1 cellular context compared by ENCODE assay signal in the genomic region with DNA sequence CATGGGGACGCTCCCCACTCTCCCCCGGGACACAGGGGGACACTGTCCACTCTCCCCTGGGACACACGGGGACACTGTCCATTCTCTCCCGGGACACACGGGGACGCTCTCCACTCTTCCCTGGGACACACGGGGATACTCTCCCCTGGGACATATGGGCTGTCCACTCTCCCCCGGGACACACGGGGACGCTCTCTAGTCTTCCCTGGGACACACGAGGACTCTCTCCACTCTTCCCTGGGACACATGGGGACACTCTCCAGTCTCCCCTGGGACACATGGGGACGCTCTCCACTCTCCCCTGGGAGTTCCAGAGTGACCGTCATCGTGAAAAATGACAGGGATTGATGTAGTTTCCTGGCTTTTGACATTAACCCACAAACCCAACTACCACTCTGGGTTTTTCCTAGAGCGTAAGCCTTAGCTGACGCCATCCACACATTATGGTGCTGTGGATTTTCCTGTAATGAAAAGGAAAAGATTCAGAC.
TF ChIP-seq lines count a peak whose summit lies in the region.

No MANE protein-coding gene starts in this region.

TF ChIP-seq in SK-N-SH, 30 proteins besides CTCF, POLR2A, EP300 and RAD21 (continued from another document):
- TF ChIP-seq MEF2A (IDR thresholded peaks at IDR 0.05; ENCODE audit: borderline replicate concordance, low read depth) (no peak), FOXM1 (IDR thresholded peaks at IDR 0.05; ENCODE audit: low read depth) (no peak), EZH2phosphoT487 (IDR thresholded peaks at IDR 0.05; ENCODE audit: borderline replicate concordance, low read depth) (no peak), TEAD4 (IDR thresholded peaks at IDR 0.05; ENCODE audit: borderline replicate concordance, insufficient read depth) (no peak), SMC3 (IDR thresholded peaks at IDR 0.05; ENCODE audit: low read depth, low read length) (no peak), TAF1 (IDR thresholded peaks at IDR 0.05; ENCODE audit: borderline replicate concordance, low read depth, low read length) (no peak), TCF12 (IDR thresholded peaks at IDR 0.05) (no peak), GABPA (IDR thresholded peaks at IDR 0.05; ENCODE audit: low read depth) (no peak), RXRA (IDR thresholded peaks at IDR 0.05; ENCODE audit: borderline replicate concordance, low read depth) (no peak), YY1 (IDR thresholded peaks at IDR 0.05; ENCODE audit: low read depth) (no peak), JUND (IDR thresholded peaks at IDR 0.05) (no peak)
- TF ChIP-seq, protein P1, sequence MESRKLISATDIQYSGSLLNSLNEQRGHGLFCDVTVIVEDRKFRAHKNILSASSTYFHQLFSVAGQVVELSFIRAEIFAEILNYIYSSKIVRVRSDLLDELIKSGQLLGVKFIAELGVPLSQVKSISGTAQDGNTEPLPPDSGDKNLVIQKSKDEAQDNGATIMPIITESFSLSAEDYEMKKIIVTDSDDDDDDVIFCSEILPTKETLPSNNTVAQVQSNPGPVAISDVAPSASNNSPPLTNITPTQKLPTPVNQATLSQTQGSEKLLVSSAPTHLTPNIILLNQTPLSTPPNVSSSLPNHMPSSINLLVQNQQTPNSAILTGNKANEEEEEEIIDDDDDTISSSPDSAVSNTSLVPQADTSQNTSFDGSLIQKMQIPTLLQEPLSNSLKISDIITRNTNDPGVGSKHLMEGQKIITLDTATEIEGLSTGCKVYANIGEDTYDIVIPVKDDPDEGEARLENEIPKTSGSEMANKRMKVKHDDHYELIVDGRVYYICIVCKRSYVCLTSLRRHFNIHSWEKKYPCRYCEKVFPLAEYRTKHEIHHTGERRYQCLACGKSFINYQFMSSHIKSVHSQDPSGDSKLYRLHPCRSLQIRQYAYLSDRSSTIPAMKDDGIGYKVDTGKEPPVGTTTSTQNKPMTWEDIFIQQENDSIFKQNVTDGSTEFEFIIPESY (IDR thresholded peaks at IDR 0.05; ENCODE audit: borderline replicate concordance, low read depth), result no peak
- TF ChIP-seq, protein P2, sequence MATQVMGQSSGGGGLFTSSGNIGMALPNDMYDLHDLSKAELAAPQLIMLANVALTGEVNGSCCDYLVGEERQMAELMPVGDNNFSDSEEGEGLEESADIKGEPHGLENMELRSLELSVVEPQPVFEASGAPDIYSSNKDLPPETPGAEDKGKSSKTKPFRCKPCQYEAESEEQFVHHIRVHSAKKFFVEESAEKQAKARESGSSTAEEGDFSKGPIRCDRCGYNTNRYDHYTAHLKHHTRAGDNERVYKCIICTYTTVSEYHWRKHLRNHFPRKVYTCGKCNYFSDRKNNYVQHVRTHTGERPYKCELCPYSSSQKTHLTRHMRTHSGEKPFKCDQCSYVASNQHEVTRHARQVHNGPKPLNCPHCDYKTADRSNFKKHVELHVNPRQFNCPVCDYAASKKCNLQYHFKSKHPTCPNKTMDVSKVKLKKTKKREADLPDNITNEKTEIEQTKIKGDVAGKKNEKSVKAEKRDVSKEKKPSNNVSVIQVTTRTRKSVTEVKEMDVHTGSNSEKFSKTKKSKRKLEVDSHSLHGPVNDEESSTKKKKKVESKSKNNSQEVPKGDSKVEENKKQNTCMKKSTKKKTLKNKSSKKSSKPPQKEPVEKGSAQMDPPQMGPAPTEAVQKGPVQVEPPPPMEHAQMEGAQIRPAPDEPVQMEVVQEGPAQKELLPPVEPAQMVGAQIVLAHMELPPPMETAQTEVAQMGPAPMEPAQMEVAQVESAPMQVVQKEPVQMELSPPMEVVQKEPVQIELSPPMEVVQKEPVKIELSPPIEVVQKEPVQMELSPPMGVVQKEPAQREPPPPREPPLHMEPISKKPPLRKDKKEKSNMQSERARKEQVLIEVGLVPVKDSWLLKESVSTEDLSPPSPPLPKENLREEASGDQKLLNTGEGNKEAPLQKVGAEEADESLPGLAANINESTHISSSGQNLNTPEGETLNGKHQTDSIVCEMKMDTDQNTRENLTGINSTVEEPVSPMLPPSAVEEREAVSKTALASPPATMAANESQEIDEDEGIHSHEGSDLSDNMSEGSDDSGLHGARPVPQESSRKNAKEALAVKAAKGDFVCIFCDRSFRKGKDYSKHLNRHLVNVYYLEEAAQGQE (IDR thresholded peaks at IDR 0.05; ENCODE audit: low read depth, low read length), result no peak
- TF ChIP-seq, protein P3, sequence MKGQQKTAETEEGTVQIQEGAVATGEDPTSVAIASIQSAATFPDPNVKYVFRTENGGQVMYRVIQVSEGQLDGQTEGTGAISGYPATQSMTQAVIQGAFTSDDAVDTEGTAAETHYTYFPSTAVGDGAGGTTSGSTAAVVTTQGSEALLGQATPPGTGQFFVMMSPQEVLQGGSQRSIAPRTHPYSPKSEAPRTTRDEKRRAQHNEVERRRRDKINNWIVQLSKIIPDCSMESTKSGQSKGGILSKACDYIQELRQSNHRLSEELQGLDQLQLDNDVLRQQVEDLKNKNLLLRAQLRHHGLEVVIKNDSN (IDR thresholded peaks at IDR 0.05; ENCODE audit: borderline replicate concordance, low read depth), result no peak
- TF ChIP-seq, protein P4, sequence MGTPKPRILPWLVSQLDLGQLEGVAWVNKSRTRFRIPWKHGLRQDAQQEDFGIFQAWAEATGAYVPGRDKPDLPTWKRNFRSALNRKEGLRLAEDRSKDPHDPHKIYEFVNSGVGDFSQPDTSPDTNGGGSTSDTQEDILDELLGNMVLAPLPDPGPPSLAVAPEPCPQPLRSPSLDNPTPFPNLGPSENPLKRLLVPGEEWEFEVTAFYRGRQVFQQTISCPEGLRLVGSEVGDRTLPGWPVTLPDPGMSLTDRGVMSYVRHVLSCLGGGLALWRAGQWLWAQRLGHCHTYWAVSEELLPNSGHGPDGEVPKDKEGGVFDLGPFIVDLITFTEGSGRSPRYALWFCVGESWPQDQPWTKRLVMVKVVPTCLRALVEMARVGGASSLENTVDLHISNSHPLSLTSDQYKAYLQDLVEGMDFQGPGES (IDR thresholded peaks at IDR 0.05; ENCODE audit: low read depth, low read length), result no peak
